In genomic region chr16:67174706-67175231, GRCh38 we compare ENCODE assay signal across 6 cellular contexts. TPM values are rescaled to one million over a fixed set of nuclear protein-coding genes. Genes with fewer than 3 reads are reported as not detected.
A peak's percentile ranks its signal among the peaks of the same experiment; 100 is the strongest.
DNase-seq lines count a peak whose midpoint lies in the region; ATAC-seq and TF ChIP-seq lines count a peak whose summit lies in the region.

No MANE protein-coding gene starts in this region.

- H3K27me3 ChIP-seq in heart left ventricle (peaks cover 0 to 4% (median 0%) of the 10 kb centered on the region in 9 donors), hepatocyte (no peaks in the 10 kb centered on the region), upper lobe of left lung (peaks cover 0 to 7% (median 0%) of the 10 kb centered on the region in 4 donors)

- H2AFZ ChIP-seq in hepatocyte, result no peak overlapping the region

- H3K36me3 ChIP-seq in heart left ventricle (peaks cover 0 to 13% (median 0%) of the 10 kb centered on the region in 9 donors), hepatocyte (replicated peaks; ENCODE audit: insufficient read depth, low read depth) (no peaks in the 10 kb centered on the region), upper lobe of left lung (peaks cover 0 to 6% (median 1%) of the 10 kb centered on the region in 4 donors)

- H3K4me1 ChIP-seq in heart left ventricle (peaks cover 5 to 64% (median 51%) of the 10 kb centered on the region in 12 donors), hepatocyte (ENCODE audit: insufficient read depth) (peaks cover 24% of the 10 kb centered on the region), upper lobe of left lung (peaks cover 52 to 74% (median 67%) of the 10 kb centered on the region in 4 donors)

- TF ChIP-seq POLR2A in heart left ventricle (IDR thresholded peaks at IDR 0.05) (no peak), upper lobe of left lung (IDR thresholded peaks at IDR 0.05) (no peak)

- intact Hi-C loops in heart left ventricle (cut with DNase I), result loop anchor here in 3 of 10 donors (5.0 to 10.0 kb wide), 2 partner anchors 60 to 73 kb away; partner anchors contain the start of genes FHOD1 (in 2 of the 3) and SLC9A5 (in 2 of the 3)
- intact Hi-C loops in cardiac septum (cut with DNase I), result no loop called here

- H4K20me1 ChIP-seq in hepatocyte (ENCODE audit: insufficient read depth, poor library complexity, severe bottlenecking), result peaks cover 3% of the 10 kb centered on the region

- no peak for DNase-seq in heart left ventricle
- DNase-seq in cardiac septum (ENCODE audit: low spot score), result no peak
- DNase-seq in hepatocyte (ENCODE audit: low spot score), result no peak
- DNase-seq in upper lobe of left lung, result no peak
- DNase-seq in activated T-cell treated with anti-CD3 and anti-CD28 coated beads for 4 hours, result no peak

- H3K9me2 ChIP-seq in hepatocyte (replicated peaks; ENCODE audit: insufficient read depth), result no peaks in the 10 kb centered on the region

- H3K27ac ChIP-seq in heart left ventricle (peak overlapping the region in 11 of 12 donors; percentile 80 to 97 (median 92)), hepatocyte (no peak overlapping the region), upper lobe of left lung (peak overlapping the region; percentile 82 to 88 (median 88))

- H3K9me3 ChIP-seq in heart left ventricle, result no peaks in the 10 kb centered on the region
- no peaks in the 10 kb centered on the region for H3K9me3 ChIP-seq in hepatocyte (ENCODE audit: low read depth)
- H3K9me3 ChIP-seq in upper lobe of left lung, result no peaks in the 10 kb centered on the region

- TF ChIP-seq CTCF in heart left ventricle (IDR thresholded peaks at IDR 0.05) (no peak), hepatocyte (IDR thresholded peaks at IDR 0.05; ENCODE audit: poor library complexity) (no peak), upper lobe of left lung (IDR thresholded peaks at IDR 0.05) (no peak)

- H3K4me3 ChIP-seq in heart left ventricle, result peak overlapping the region; percentile 4 to 65 (median 53)
- H3K4me3 ChIP-seq in hepatocyte, result no peak overlapping the region
- peak overlapping the region; percentile 38 to 53 (median 47) for H3K4me3 ChIP-seq in upper lobe of left lung

- H3K79me2 ChIP-seq in hepatocyte, result no peaks in the 10 kb centered on the region

- 46 to 63% (median 54%) methylated on average over 25 to 31 of the region's 31 CpGs for WGBS in heart left ventricle, 4 donors
- WGBS in hepatocyte (ENCODE audit: low lambda C conversion rate, missing lambda C conversion rate), result 83% methylated on average over 31 of the region's 31 CpGs
- WGBS in upper lobe of left lung, 2 donors, result 57 to 70% methylated on average over 25 to 29 of the region's 31 CpGs

- peak overlapping the region; percentile 94 for H3K4me2 ChIP-seq in hepatocyte

- ATAC-seq in heart left ventricle (no peak), upper lobe of left lung (ENCODE audit: low FRiP score in 2 of 2) (no peak), HG03280 (IDR thresholded peaks at IDR 0.05; ENCODE audit: unreplicated experiment) (no peak)

- TF ChIP-seq EP300 in upper lobe of left lung (IDR thresholded peaks at IDR 0.05), result no peak

RNA-seq across cellular contexts. Expression of gene NOL3, which starts 4.4 kb away (rescaled TPM):
- total RNA-seq in heart left ventricle (100 to 1,000 TPM in 1 of 9 donors, 10 to 100 TPM in 8; 64.9 to 119 (median 77.4) TPM), cardiac septum (86.3 TPM), hepatocyte (8.1 and 9.3 TPM in 2 replicates), upper lobe of left lung (100 to 1,000 TPM in 1 of 6 donors, 10 to 100 TPM in 5; 36.5 to 135 (median 58.0) TPM)
- polyA plus RNA-seq in heart left ventricle (100 to 1,000 TPM; 112 to 121 TPM), hepatocyte (10.9 and 11.0 TPM in 2 replicates)

RNA-seq across cellular contexts. Expression of gene MATCAP1, which starts 9.0 kb away (rescaled TPM):
- total RNA-seq in heart left ventricle (10 to 100 TPM in 5 of 9 donors, 1 to 10 TPM in 4; 4.1 to 21.6 (median 11.1) TPM), cardiac septum (22.2 TPM), hepatocyte (22.3 and 24.8 TPM in 2 replicates), upper lobe of left lung (100 to 1,000 TPM in 1 of 6 donors, 10 to 100 TPM in 4, 1 to 10 TPM in 1; 9.1 to 147 (median 31.1) TPM)
- polyA plus RNA-seq in heart left ventricle (10 to 100 TPM; 10.2 to 15.5 TPM), hepatocyte (25.4 and 38.5 TPM in 2 replicates)

RNA-seq across cellular contexts. Expression of gene HSF4, which starts 10.2 kb away (rescaled TPM):
- total RNA-seq in heart left ventricle, result 10 to 100 TPM; 11.6 to 62.4 (median 35.4) TPM
- 10 to 100 TPM in 1 of 2 donors, 1 to 10 TPM in 1; 5.9 to 62.5 TPM for polyA plus RNA-seq in heart left ventricle
- total RNA-seq in cardiac septum, result 49.1 TPM
- total RNA-seq in hepatocyte, result 3.2 and 5.5 TPM in 2 replicates
- polyA plus RNA-seq in hepatocyte, result 8.5 and 15.7 TPM in 2 replicates
- total RNA-seq in upper lobe of left lung, result 100 to 1,000 TPM in 2 of 6 donors, 10 to 100 TPM in 4; 33.4 to 784 (median 70.1) TPM

RNA-seq across cellular contexts. Expression of gene FBXL8, which starts 15.0 kb away (rescaled TPM):
- total RNA-seq in heart left ventricle, result 10 to 100 TPM in 1 of 9 donors, 1 to 10 TPM in 8; 5.0 to 13.4 (median 7.2) TPM
- 1 to 10 TPM; 5.4 to 9.2 TPM for polyA plus RNA-seq in heart left ventricle
- 9.5 TPM for total RNA-seq in cardiac septum
- total RNA-seq in hepatocyte, result 10.7 and 11.1 TPM in 2 replicates
- 15.9 and 19.8 TPM in 2 replicates for polyA plus RNA-seq in hepatocyte
- total RNA-seq in upper lobe of left lung, result 100 to 1,000 TPM in 1 of 6 donors, 10 to 100 TPM in 5; 24.0 to 114 (median 28.5) TPM

RNA-seq across cellular contexts. Expression of gene TRADD, which starts 15.1 kb away (rescaled TPM):
- total RNA-seq in heart left ventricle (10 to 100 TPM in 4 of 9 donors, 1 to 10 TPM in 5; 4.7 to 14.3 (median 8.4) TPM), cardiac septum (11.0 TPM), hepatocyte (18.5 and 21.9 TPM in 2 replicates), upper lobe of left lung (10 to 100 TPM; 29.9 to 49.2 (median 35.6) TPM)
- polyA plus RNA-seq in heart left ventricle (10 to 100 TPM in 1 of 2 donors, 1 to 10 TPM in 1; 6.8 to 16.2 TPM), hepatocyte (31.4 and 32.4 TPM in 2 replicates)
